ENCODE assay signal across 22 cellular contexts in genomic region chrX:134148293-134148692, GRCh38.
DNase-seq lines count a peak whose midpoint lies in the region; ATAC-seq and TF ChIP-seq lines count a peak whose summit lies in the region.
"Had no signal": no experiment of that assay in that cellular context is flagged by ENCODE, and none has a peak within 500 bp of the region (broad histone marks: within the 10 kb centered on the region; RNA-seq: fewer than 3 reads in every experiment).

No MANE protein-coding gene starts in this region.

- H3K4me1 ChIP-seq in cardiac muscle cell (ENCODE audit: low read depth) (peaks cover 36% of the 10 kb centered on the region), adipocyte (ENCODE audit: control insufficient read depth, insufficient read depth, low read length) (peaks cover 7% of the 10 kb centered on the region), hepatocyte (ENCODE audit: insufficient read depth) (no peaks in the 10 kb centered on the region), testis (no peaks in the 10 kb centered on the region)
- H3K4me1 ChIP-seq: colonic mucosa, right lobe of liver had no signal

- ATAC-seq in left cardiac atrium (no peak), GM18907 (IDR thresholded peaks at IDR 0.05; ENCODE audit: unreplicated experiment) (no peak)
- ATAC-seq: activated naive CD4-positive, alpha-beta T cell treated with anti-CD3 and anti-CD28 coated beads, Interleukin-2, amount 50 U/mL, for 72 hours; activated T-cell treated with anti-CD3 and anti-CD28 coated beads, Interleukin-2, amount 50 U/mL, for 4 hours; naive thymus-derived CD4-positive, alpha-beta T cell; right lobe of liver; stimulated activated effector memory CD8-positive, alpha-beta T cell treated with anti-CD3 and anti-CD28 coated beads, Interleukin-12 subunit alpha, Interleukin-12 subunit beta, amount 100 ng/mL, for 72 hours had no signal

- H3K9me3 ChIP-seq in cardiac muscle cell (ENCODE audit: low read depth), result no peaks in the 10 kb centered on the region
- H3K9me3 ChIP-seq in adipocyte (ENCODE audit: control insufficient read depth, low read length), result no peaks in the 10 kb centered on the region
- H3K9me3 ChIP-seq in hepatocyte (ENCODE audit: low read depth), result no peaks in the 10 kb centered on the region
- no peaks in the 10 kb centered on the region for H3K9me3 ChIP-seq in testis
- H3K9me3 ChIP-seq: colonic mucosa, ovary, right lobe of liver had no signal

- H3K9me2 ChIP-seq in hepatocyte (replicated peaks; ENCODE audit: insufficient read depth), result no peaks in the 10 kb centered on the region

- intact Hi-C loops in left cardiac atrium (cut with DNase I) (no loop called here), testis (cut with DNase I; ENCODE audit: low total_unique reads) (no loop called here)

- H3K27me3 ChIP-seq in cardiac muscle cell (no peaks in the 10 kb centered on the region), adipocyte (replicated peaks; ENCODE audit: control insufficient read depth, insufficient read depth, low read length) (peaks cover 19% of the 10 kb centered on the region), hepatocyte (no peaks in the 10 kb centered on the region), testis (no peaks in the 10 kb centered on the region)
- H3K27me3 ChIP-seq: colonic mucosa, ovary, right lobe of liver had no signal

- DNase-seq in cardiac muscle cell (ENCODE audit: low read depth in 1 of 2, low spot score in 1 of 2) (no peak), left cardiac atrium (no peak), adipocyte (ENCODE audit: low read depth) (no peak), hepatocyte (ENCODE audit: low spot score) (no peak), testis (peak; percentile 14), NCI-H2081 (lab: John Stamatoyannopoulos, UW) (no peak)
- no peak for DNase-seq in stimulated activated CD4-positive, alpha-beta T cell treated with anti-CD3 and anti-CD28 coated beads, Interleukin-2, amount 100 ng/mL, for 48 hours
- DNase-seq: activated CD4-positive, alpha-beta T cell treated with anti-CD3 and anti-CD28 coated beads for 1 hour; activated T-cell treated with anti-CD3 and anti-CD28 coated beads, Interleukin-2, amount 50 U/mL, for 4 hours; colonic mucosa; hypothalamus; naive thymus-derived CD4-positive, alpha-beta T cell; NCI-H1694; NCI-H2227 treated with DMSO at 0.1 percent for 48 hours; right lobe of liver; T1000 had no signal

- peak overlapping the region; percentile 33 for H3K9ac ChIP-seq in adipocyte (ENCODE audit: low read length)

- H3K79me2 ChIP-seq in hepatocyte, result no peaks in the 10 kb centered on the region

- H3K4me3 ChIP-seq in cardiac muscle cell, result no peak overlapping the region
- H3K4me3 ChIP-seq in adipocyte (ENCODE audit: low read length), result peak overlapping the region; percentile 69
- no peak overlapping the region for H3K4me3 ChIP-seq in hepatocyte
- H3K4me3 ChIP-seq in testis, result no peak overlapping the region
- H3K4me3 ChIP-seq: colonic mucosa, ovary, right lobe of liver, SK-N-MC had no signal

- TF ChIP-seq CTCF in cardiac muscle cell (IDR thresholded peaks at IDR 0.05; ENCODE audit: low read depth, low read length), result no peak
- no peak for TF ChIP-seq CTCF in hepatocyte (IDR thresholded peaks at IDR 0.05; ENCODE audit: poor library complexity)
- TF ChIP-seq CTCF in testis (IDR thresholded peaks at IDR 0.05), result no peak

- no peak overlapping the region for H2AFZ ChIP-seq in hepatocyte

- no peak for TF ChIP-seq POLR2A in testis (IDR thresholded peaks at IDR 0.05)

- no peaks in the 10 kb centered on the region for H4K20me1 ChIP-seq in hepatocyte (ENCODE audit: insufficient read depth, poor library complexity, severe bottlenecking)

- H3K36me3 ChIP-seq in cardiac muscle cell (no peaks in the 10 kb centered on the region), adipocyte (ENCODE audit: control insufficient read depth, insufficient read depth, low read length, severe bottlenecking) (no peaks in the 10 kb centered on the region), hepatocyte (replicated peaks; ENCODE audit: insufficient read depth, low read depth) (no peaks in the 10 kb centered on the region), testis (ENCODE audit: low read depth, missing control alignments) (no peaks in the 10 kb centered on the region)
- H3K36me3 ChIP-seq: colonic mucosa, ovary, right lobe of liver had no signal

- 68% methylated on average over 8 of the region's 8 CpGs for WGBS in hepatocyte (ENCODE audit: low lambda C conversion rate, missing lambda C conversion rate)
- WGBS in testis, 2 donors, result 41 to 100% methylated on average over 1 to 8 of the region's 8 CpGs

- H3K4me2 ChIP-seq in hepatocyte, result peak overlapping the region; percentile 58

- H3K27ac ChIP-seq in cardiac muscle cell, result peak overlapping the region; percentile 80
- H3K27ac ChIP-seq in hepatocyte, result no peak overlapping the region
- no peak overlapping the region for H3K27ac ChIP-seq in testis
- H3K27ac ChIP-seq: colonic mucosa, HL-60, ovary, right lobe of liver, SK-N-MC had no signal
